11 cellular contexts compared by ENCODE assay signal in the genomic region with DNA sequence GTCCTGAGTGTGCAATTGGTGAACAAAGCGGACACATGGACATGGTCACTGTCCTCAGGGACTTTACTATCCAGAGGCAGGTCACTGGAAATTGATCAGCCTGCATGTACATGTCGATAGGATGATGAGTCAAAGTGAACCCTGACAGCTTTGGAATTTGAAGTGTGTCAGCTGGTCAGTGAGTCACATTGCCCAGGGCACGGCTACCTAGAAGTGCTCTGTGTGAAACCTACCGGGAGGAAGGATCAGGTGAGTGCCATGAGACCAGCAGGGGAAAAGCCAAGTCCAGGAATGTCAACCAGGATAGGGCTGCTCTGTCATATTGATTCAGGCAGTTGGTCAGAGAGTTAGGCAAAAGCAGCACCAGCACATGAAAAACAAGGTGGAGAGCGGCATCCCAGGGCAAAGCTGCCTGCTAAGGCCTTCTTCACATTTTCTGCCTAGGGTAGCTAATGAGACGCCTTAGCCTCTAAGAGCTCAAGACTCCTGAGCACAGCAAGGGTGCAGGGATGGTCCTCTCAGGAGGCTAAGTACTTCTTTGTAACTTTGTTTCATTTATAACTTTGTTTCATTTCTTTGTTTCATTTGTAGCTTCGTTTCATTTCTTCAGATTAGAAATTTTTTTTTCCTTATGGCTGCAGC. TPM values are rescaled to one million over a fixed set of nuclear protein-coding genes. Genes with fewer than 3 reads are reported as not detected.
DNase-seq lines count a peak whose midpoint lies in the region; FAIRE-seq and TF ChIP-seq lines count a peak whose summit lies in the region.
"Had no signal": no experiment of that assay in that cellular context is flagged by ENCODE, and none has a peak within 500 bp of the region (broad histone marks: within the 10 kb centered on the region; RNA-seq: fewer than 3 reads in every experiment).

No MANE protein-coding gene starts in this region.

- H3K4me3 ChIP-seq in bronchial epithelial cell (ENCODE audit: low read depth, low read length) = no peak overlapping the region
- H3K4me3 ChIP-seq: SK-N-MC had no signal

- TF ChIP-seq EP300 in Ishikawa (IDR thresholded peaks at IDR 0.05; ENCODE audit: borderline replicate concordance) = no peak

- H3K36me3 ChIP-seq in bronchial epithelial cell (ENCODE audit: control insufficient read depth, insufficient read depth, low read length) = no peaks in the 10 kb centered on the region

- TF ChIP-seq RAD21 in Ishikawa (IDR thresholded peaks at IDR 0.05; ENCODE audit: low read depth) = no peak

- DNase-seq in NCI-H82 (lab: John Stamatoyannopoulos, UW) (peak; percentile 50), NCI-H82 treated with DMSO at 0.1 percent for 48 hours (lab: John Stamatoyannopoulos, UW; ENCODE audit: unreplicated experiment) (no peak), bronchial epithelial cell (ENCODE audit: low read depth) (peak; percentile 99), renal cortical epithelial cell (ENCODE audit: low read depth) (peak; percentile 97), ureter (ENCODE audit: low spot score) (no peak), AG20443 (ENCODE audit: low spot score) (no peak)
- no peak for DNase-seq in central memory CD4-positive, alpha-beta T cell
- DNase-seq: 8988T had no signal

- FAIRE-seq in bronchial epithelial cell (lab: Jason Lieb, UNC) = peak; percentile 98
- FAIRE-seq: colon had no signal

- H3K27me3 ChIP-seq in bronchial epithelial cell (ENCODE audit: control insufficient read depth, insufficient read depth, low read length) = no peaks in the 10 kb centered on the region

- TF ChIP-seq CTCF in bronchial epithelial cell (IDR thresholded peaks at IDR 0.05; ENCODE audit: insufficient read depth, low read length, severe bottlenecking) = no peak

TF ChIP-seq in Ishikawa, 13 proteins besides CTCF, POLR2A, EP300 and RAD21:
- TF ChIP-seq TEAD4 (IDR thresholded peaks at IDR 0.05) = no peak
- TF ChIP-seq, protein P1, sequence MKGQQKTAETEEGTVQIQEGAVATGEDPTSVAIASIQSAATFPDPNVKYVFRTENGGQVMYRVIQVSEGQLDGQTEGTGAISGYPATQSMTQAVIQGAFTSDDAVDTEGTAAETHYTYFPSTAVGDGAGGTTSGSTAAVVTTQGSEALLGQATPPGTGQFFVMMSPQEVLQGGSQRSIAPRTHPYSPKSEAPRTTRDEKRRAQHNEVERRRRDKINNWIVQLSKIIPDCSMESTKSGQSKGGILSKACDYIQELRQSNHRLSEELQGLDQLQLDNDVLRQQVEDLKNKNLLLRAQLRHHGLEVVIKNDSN (IDR thresholded peaks at IDR 0.05) = peak; percentile 39; the same call in 1 of the 2 replicates
- no peak for TF ChIP-seq EGR1 (IDR thresholded peaks at IDR 0.05)
- TF ChIP-seq, protein P2, sequence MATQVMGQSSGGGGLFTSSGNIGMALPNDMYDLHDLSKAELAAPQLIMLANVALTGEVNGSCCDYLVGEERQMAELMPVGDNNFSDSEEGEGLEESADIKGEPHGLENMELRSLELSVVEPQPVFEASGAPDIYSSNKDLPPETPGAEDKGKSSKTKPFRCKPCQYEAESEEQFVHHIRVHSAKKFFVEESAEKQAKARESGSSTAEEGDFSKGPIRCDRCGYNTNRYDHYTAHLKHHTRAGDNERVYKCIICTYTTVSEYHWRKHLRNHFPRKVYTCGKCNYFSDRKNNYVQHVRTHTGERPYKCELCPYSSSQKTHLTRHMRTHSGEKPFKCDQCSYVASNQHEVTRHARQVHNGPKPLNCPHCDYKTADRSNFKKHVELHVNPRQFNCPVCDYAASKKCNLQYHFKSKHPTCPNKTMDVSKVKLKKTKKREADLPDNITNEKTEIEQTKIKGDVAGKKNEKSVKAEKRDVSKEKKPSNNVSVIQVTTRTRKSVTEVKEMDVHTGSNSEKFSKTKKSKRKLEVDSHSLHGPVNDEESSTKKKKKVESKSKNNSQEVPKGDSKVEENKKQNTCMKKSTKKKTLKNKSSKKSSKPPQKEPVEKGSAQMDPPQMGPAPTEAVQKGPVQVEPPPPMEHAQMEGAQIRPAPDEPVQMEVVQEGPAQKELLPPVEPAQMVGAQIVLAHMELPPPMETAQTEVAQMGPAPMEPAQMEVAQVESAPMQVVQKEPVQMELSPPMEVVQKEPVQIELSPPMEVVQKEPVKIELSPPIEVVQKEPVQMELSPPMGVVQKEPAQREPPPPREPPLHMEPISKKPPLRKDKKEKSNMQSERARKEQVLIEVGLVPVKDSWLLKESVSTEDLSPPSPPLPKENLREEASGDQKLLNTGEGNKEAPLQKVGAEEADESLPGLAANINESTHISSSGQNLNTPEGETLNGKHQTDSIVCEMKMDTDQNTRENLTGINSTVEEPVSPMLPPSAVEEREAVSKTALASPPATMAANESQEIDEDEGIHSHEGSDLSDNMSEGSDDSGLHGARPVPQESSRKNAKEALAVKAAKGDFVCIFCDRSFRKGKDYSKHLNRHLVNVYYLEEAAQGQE (IDR thresholded peaks at IDR 0.05; ENCODE audit: low read depth) = no peak
- no peak for TF ChIP-seq YY1 (IDR thresholded peaks at IDR 0.05; ENCODE audit: low read depth)

RNA-seq across cellular contexts. Expression of a gene that starts 19.4 kb away (rescaled TPM):
- total RNA-seq in bronchial epithelial cell (77.9 and 136 TPM in 2 replicates), renal cortical epithelial cell (27.3 and 93.2 TPM in 2 replicates), ureter (114 TPM)

Comparison
In these comparisons a context has a peak if more than half of its experiments do, and no peak if none do; other contexts are left out.
1. DNase-seq: peak in NCI-H82 (single experiment), bronchial epithelial cell (single experiment) and renal cortical epithelial cell (single experiment); none in NCI-H82 treated with DMSO at 0.1 percent for 48 hours (single experiment), ureter (single experiment), central memory CD4-positive, alpha-beta T cell (single experiment) and AG20443 (single experiment).